ENCODE assay signal across 16 cellular contexts in the genomic region with DNA sequence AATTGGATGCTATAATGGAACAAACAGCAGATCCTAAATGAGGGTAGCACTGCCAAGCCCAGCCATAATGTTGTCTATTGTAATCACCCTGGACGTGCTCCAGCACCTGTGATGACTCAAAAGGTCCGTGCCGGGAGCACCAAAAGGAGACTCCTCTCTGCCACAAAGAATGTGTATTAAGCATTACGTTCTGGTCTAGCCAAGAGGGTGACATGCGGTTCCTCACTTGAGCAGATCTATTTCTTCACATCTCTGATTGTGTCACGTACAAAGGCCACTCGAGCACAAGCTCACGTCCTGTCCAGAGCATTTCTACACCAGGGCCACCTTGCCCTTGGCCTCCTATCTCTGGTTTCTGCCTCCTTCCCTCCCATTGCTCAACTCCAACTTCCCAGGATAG.
DNase-seq lines count a peak whose midpoint lies in the region; ATAC-seq, FAIRE-seq and TF ChIP-seq lines count a peak whose summit lies in the region.
"Had no signal": no experiment of that assay in that cellular context is flagged by ENCODE, and none has a peak within 500 bp of the region (broad histone marks: within the 10 kb centered on the region; RNA-seq: fewer than 3 reads in every experiment).

No MANE protein-coding gene starts in this region.

- H3K4me3 ChIP-seq in A549, result no peak overlapping the region
- no peak overlapping the region for H3K4me3 ChIP-seq in fibroblast of the aortic adventitia (ENCODE audit: low read depth, low read length)
- H3K4me3 ChIP-seq: smooth muscle cell had no signal

- no peaks in the 10 kb centered on the region for H3K9me3 Mint-ChIP-seq in T-cell
- H3K9me3 Mint-ChIP-seq: immature natural killer cell; natural killer cell treated with Interleukin-12 subunit alpha and Interleukin-12 subunit beta and Interleukin-15 and Interleukin-18, amount 100 ng/mL, for 72 hours had no signal

- H3K27ac Mint-ChIP-seq in T-cell, result no peak overlapping the region
- H3K27ac Mint-ChIP-seq: immature natural killer cell; natural killer cell treated with Interleukin-12 subunit alpha and Interleukin-12 subunit beta and Interleukin-15 and Interleukin-18, amount 100 ng/mL, for 72 hours had no signal

- no peak for TF ChIP-seq EP300 in A549 (IDR thresholded peaks at IDR 0.05)

- H3K27ac ChIP-seq in A549, result peak overlapping the region; percentile 51 to 53; a peak in 4 of 6 replicates

- DNase-seq in A549 (ENCODE audit: low read depth in 1 of 2, low spot score in 1 of 2), result peak in 1 of 2 experiments; percentile 27
- DNase-seq in HPDE6-E6E7 (ENCODE audit: extremely low spot score), result peak; percentile 55
- DNase-seq in RPMI7951 (ENCODE audit: low read depth), result peak; percentile 84
- DNase-seq in fibroblast of the aortic adventitia (ENCODE audit: low read depth), result peak; percentile 46
- no peak for DNase-seq in T-cell
- no peak for DNase-seq in cortex of kidney (lab: John Stamatoyannopoulos, UW)
- no peak for DNase-seq in T-helper 9 cell
- DNase-seq: activated effector memory CD4-positive, alpha-beta T cell treated with anti-CD3 and anti-CD28 coated beads, Interleukin-2, amount 50 U/mL, for 16 hours; BE2C; cerebellar nuclear complex; immature natural killer cell; NCI-H526 treated with DMSO at 0.1 percent for 48 hours had no signal

- H3K4me1 ChIP-seq in A549, result peaks cover 28% of the 10 kb centered on the region
- H3K4me1 ChIP-seq: BE2C had no signal

- H3K4me1 Mint-ChIP-seq in T-cell, result no peaks in the 10 kb centered on the region
- H3K4me1 Mint-ChIP-seq: immature natural killer cell had no signal

- no peak for TF ChIP-seq CTCF in A549 (IDR thresholded peaks at IDR 0.05)
- no peak for TF ChIP-seq CTCF in fibroblast of the aortic adventitia (IDR thresholded peaks at IDR 0.05; ENCODE audit: insufficient read depth, low read length)

- TF ChIP-seq POLR2A in A549 (IDR thresholded peaks at IDR 0.05; ENCODE audit: low read length), result no peak

- H3K27me3 Mint-ChIP-seq in T-cell, result peaks cover 0 to 10% of the 10 kb centered on the region in 2 donors

- POLR2A ChIA-PET in A549 (lab: Yijun Ruan, JAX) (no interaction called here), T-cell (lab: Charles Lee) (no interaction called here)

- 54% methylated on average over 8 of the region's 8 CpGs for WGBS in A549 (ENCODE audit: missing lambda C conversion rate)

- CTCF ChIA-PET in A549 (lab: Yijun Ruan, JAX) (interaction anchor here (1.0 kb wide), 1 partner anchor 16 kb away, joined by 3 read pairs; no protein-coding TSS in a partner anchor), T-cell (lab: Charles Lee) (no interaction called here)

- H3K4me2 ChIP-seq in A549, result no peak overlapping the region
- H3K4me2 ChIP-seq: smooth muscle cell had no signal

- FAIRE-seq in A549 (lab: Jason Lieb, UNC), result no peak
- FAIRE-seq: H1 had no signal

- no peaks in the 10 kb centered on the region for H3K36me3 Mint-ChIP-seq in T-cell
- H3K36me3 Mint-ChIP-seq: immature natural killer cell; natural killer cell treated with Interleukin-12 subunit alpha and Interleukin-12 subunit beta and Interleukin-15 and Interleukin-18, amount 100 ng/mL, for 72 hours had no signal

- peak; percentile 33 to 39; a peak in 1 of 6 replicates for ATAC-seq in A549
- no peak for ATAC-seq in T-cell (replicated peaks in 1 of 4)
- ATAC-seq in GM18907 (IDR thresholded peaks at IDR 0.05; ENCODE audit: unreplicated experiment), result no peak
- ATAC-seq: natural killer cell treated with Interleukin-12 subunit alpha and Interleukin-12 subunit beta and Interleukin-15 and Interleukin-18, amount 100 ng/mL, for 72 hours had no signal

- no peak overlapping the region for H3K4me3 Mint-ChIP-seq in T-cell
- H3K4me3 Mint-ChIP-seq: immature natural killer cell; natural killer cell treated with Interleukin-12 subunit alpha and Interleukin-12 subunit beta and Interleukin-15 and Interleukin-18, amount 100 ng/mL, for 72 hours had no signal

- no peaks in the 10 kb centered on the region for H3K9me3 ChIP-seq in A549

- TF ChIP-seq RAD21 in A549 (conservative IDR thresholded peaks at IDR 0.05 in 1 of 2, IDR thresholded peaks at IDR 0.05 in 1 of 2), result no peak

TF ChIP-seq in A549, 52 proteins besides CTCF, POLR2A, EP300 and RAD21:
- no peak for TF ChIP-seq EHMT2 (IDR thresholded peaks at IDR 0.05; ENCODE audit: low read depth)
- TF ChIP-seq GATA3 (IDR thresholded peaks at IDR 0.05; ENCODE audit: borderline replicate concordance), result 0 out of 2 replicates have a peak, but pooled peaks have one; percentile 9

Comparison
In these comparisons a context has a peak if more than half of its experiments do, and no peak if none do; other contexts are left out.
1. ATAC-seq: peak in A549 (2 of 2); none in T-cell (0 of 4) and GM18907 (single experiment).
2. DNase-seq: peak in HPDE6-E6E7 (single experiment), RPMI7951 (single experiment) and fibroblast of the aortic adventitia (single experiment); none in T-cell (0 of 34), cortex of kidney (single experiment) and T-helper 9 cell (single experiment).